1 cellular context compared by ENCODE assay signal in the genomic region with DNA sequence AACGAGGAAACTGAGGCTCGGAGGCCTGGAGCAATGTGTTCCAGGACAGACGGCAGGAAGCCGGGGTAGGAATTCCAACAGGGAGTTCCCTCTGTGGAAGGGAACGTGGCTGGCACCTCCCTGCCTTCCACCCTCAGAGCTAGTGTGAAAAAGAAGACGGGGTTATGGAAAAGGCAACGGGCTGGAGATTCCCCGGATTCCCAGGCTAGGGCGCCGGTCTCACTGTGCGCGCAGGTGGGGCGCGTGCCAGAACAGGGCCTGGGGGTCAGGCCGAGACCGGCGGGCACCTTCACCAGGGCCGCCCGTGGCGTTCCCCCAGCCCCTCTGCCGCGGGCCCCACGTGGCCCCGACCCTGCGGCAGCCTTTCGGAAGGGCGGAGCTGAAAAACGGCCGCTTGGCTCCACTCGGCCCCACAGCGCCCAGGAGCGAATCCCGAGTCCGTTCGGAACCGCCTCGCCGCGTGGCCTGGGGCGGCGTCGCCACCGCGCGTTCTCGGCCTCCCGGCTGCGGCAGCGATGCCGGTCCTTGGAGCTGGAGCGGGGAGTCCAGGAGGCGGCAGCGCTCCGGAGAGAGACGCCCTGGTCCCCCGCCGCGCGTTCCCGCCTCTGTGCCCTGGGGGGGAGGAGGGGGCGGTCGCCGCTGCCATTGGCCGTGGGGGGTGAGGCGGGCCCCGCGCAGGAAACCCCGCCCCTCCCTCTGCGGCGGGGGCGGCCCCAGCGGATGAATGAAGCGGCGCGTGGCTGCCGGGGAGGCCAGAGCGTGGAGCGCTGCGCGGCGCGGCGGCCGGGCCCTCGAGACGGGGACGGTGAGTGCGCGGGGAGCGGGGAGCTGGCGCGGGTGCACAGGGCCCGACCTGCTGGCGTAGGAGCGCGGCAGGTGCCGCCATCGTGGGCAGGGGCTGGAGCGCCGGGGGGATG.
A peak's percentile ranks its signal among the peaks of the same experiment; 100 is the strongest.
TF ChIP-seq lines count a peak whose summit lies in the region.

A gene with protein sequence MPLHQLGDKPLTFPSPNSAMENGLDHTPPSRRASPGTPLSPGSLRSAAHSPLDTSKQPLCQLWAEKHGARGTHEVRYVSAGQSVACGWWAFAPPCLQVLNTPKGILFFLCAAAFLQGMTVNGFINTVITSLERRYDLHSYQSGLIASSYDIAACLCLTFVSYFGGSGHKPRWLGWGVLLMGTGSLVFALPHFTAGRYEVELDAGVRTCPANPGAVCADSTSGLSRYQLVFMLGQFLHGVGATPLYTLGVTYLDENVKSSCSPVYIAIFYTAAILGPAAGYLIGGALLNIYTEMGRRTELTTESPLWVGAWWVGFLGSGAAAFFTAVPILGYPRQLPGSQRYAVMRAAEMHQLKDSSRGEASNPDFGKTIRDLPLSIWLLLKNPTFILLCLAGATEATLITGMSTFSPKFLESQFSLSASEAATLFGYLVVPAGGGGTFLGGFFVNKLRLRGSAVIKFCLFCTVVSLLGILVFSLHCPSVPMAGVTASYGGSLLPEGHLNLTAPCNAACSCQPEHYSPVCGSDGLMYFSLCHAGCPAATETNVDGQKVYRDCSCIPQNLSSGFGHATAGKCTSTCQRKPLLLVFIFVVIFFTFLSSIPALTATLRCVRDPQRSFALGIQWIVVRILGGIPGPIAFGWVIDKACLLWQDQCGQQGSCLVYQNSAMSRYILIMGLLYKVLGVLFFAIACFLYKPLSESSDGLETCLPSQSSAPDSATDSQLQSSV (plus strand): TSS at position 755 of the 917 bp plus-strand sequence. CDS start 13,952 bp downstream, outside the sequence.

TF ChIP-seq in HepG2, 621 proteins besides CTCF, POLR2A, EP300 and RAD21 (continued from another document and continues in another):
- no peak for TF ChIP-seq ZBTB40 (IDR thresholded peaks at IDR 0.05)
- peak; percentile 90 for TF ChIP-seq ZBTB40 (CRISPR knock-in tag; IDR thresholded peaks at IDR 0.05)
- TF ChIP-seq ZNF572 (CRISPR knock-in tag; IDR thresholded peaks at IDR 0.05) = 0 out of 2 replicates have a peak, but pooled peaks have one; percentile 24
- no peak; the same call in 1 of the 2 replicates for TF ChIP-seq FOXC1 (CRISPR knock-in tag; IDR thresholded peaks at IDR 0.05; ENCODE audit: borderline replicate concordance)
- no peak; the same call in 1 of the 2 replicates for TF ChIP-seq JUN (CRISPR knock-in tag; IDR thresholded peaks at IDR 0.05)
- peak; percentile 82 for TF ChIP-seq HINFP (CRISPR knock-in tag; IDR thresholded peaks at IDR 0.05; ENCODE audit: low read depth)
- TF ChIP-seq, protein P1, sequence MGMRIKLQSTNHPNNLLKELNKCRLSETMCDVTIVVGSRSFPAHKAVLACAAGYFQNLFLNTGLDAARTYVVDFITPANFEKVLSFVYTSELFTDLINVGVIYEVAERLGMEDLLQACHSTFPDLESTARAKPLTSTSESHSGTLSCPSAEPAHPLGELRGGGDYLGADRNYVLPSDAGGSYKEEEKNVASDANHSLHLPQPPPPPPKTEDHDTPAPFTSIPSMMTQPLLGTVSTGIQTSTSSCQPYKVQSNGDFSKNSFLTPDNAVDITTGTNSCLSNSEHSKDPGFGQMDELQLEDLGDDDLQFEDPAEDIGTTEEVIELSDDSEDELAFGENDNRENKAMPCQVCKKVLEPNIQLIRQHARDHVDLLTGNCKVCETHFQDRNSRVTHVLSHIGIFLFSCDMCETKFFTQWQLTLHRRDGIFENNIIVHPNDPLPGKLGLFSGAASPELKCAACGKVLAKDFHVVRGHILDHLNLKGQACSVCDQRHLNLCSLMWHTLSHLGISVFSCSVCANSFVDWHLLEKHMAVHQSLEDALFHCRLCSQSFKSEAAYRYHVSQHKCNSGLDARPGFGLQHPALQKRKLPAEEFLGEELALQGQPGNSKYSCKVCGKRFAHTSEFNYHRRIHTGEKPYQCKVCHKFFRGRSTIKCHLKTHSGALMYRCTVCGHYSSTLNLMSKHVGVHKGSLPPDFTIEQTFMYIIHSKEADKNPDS (CRISPR knock-in tag; IDR thresholded peaks at IDR 0.05) = no peak
- TF ChIP-seq MXD4 (CRISPR knock-in tag; IDR thresholded peaks at IDR 0.05) = peak; percentile 90; the same call in 1 of the 2 replicates
- TF ChIP-seq ATM (IDR thresholded peaks at IDR 0.05; ENCODE audit: borderline replicate concordance) = no peak
- TF ChIP-seq SALL1 (CRISPR knock-in tag; IDR thresholded peaks at IDR 0.05) = peak; percentile 77
- no peak for TF ChIP-seq STAT6 (CRISPR knock-in tag; IDR thresholded peaks at IDR 0.05; ENCODE audit: borderline replicate concordance)
- no peak for TF ChIP-seq U2AF2 (IDR thresholded peaks at IDR 0.05; ENCODE audit: low read depth, low read length)
- TF ChIP-seq TCF7L2 (IDR thresholded peaks at IDR 0.05; ENCODE audit: low read depth, low read length) = no peak
- TF ChIP-seq POLR2G (IDR thresholded peaks at IDR 0.05; ENCODE audit: low read depth, low read length) = peak; percentile 89
- TF ChIP-seq ZNF639 (CRISPR knock-in tag; conservative IDR thresholded peaks at IDR 0.05) = peak; percentile 71
- TF ChIP-seq ELK4 (CRISPR knock-in tag; IDR thresholded peaks at IDR 0.05; ENCODE audit: borderline replicate concordance) = peak; percentile 55; the same call in 1 of the 2 replicates
- TF ChIP-seq, protein P2, sequence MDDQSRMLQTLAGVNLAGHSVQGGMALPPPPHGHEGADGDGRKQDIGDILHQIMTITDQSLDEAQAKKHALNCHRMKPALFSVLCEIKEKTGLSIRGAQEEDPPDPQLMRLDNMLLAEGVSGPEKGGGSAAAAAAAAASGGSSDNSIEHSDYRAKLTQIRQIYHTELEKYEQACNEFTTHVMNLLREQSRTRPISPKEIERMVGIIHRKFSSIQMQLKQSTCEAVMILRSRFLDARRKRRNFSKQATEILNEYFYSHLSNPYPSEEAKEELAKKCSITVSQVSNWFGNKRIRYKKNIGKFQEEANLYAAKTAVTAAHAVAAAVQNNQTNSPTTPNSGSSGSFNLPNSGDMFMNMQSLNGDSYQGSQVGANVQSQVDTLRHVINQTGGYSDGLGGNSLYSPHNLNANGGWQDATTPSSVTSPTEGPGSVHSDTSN (CRISPR knock-in tag; IDR thresholded peaks at IDR 0.05; ENCODE audit: borderline replicate concordance) = peak; percentile 73; the same call in 1 of the 2 replicates
- TF ChIP-seq ZNF883 (CRISPR knock-in tag; IDR thresholded peaks at IDR 0.05; ENCODE audit: not compliant biosample characterization) = peak; percentile 97
- TF ChIP-seq, protein P3, sequence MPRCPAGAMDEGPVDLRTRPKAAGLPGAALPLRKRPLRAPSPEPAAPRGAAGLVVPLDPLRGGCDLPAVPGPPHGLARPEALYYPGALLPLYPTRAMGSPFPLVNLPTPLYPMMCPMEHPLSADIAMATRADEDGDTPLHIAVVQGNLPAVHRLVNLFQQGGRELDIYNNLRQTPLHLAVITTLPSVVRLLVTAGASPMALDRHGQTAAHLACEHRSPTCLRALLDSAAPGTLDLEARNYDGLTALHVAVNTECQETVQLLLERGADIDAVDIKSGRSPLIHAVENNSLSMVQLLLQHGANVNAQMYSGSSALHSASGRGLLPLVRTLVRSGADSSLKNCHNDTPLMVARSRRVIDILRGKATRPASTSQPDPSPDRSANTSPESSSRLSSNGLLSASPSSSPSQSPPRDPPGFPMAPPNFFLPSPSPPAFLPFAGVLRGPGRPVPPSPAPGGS (CRISPR knock-in tag; IDR thresholded peaks at IDR 0.05) = peak; percentile 93
